Comparison of ENCODE assay signal across 8 cellular contexts in the genomic region with DNA sequence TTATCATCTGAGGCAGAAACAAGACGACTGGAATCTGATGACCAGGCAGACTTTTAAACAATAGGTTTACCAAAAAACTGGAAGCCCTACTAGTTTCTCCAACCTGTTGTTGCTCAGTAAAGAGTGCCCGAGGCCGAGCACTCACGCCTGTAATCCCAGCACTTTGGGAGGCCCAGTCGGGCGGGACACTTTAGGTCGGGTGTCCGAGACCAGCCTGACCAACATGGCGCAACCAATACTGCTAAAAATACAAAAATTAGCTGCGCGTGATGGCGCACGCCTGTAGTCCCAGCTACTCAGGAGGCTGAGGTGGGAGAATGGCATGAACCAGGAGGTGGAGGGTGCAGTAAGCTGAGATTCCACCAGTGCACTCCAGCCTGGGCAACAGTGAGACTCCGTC. TPM values are rescaled to one million over a fixed set of nuclear protein-coding genes. Genes with fewer than 3 reads are reported as not detected.
DNase-seq lines count a peak whose midpoint lies in the region; ATAC-seq and TF ChIP-seq lines count a peak whose summit lies in the region.

No MANE protein-coding gene starts in this region.

- no peak overlapping the region for H3K23ac ChIP-seq in mesendoderm (ENCODE audit: low read length)

- H3K27ac ChIP-seq in right atrium auricular region (peak overlapping the region; percentile 89 to 90), mesendoderm (ENCODE audit: low read depth, low read length) (no peak overlapping the region)

- peak overlapping the region; percentile 13 for H4K8ac ChIP-seq in mesendoderm (ENCODE audit: low read depth, low read length)

- H3K4ac ChIP-seq in mesendoderm (ENCODE audit: low read depth, low read length), result no peak overlapping the region

- no peak overlapping the region for H3K4me2 ChIP-seq in mesendoderm (ENCODE audit: low read length)

- peak overlapping the region; percentile 99 to 100 (median 100) for H3K27ac Mint-ChIP-seq in brain

- H3K4me3 ChIP-seq in right atrium auricular region (peak overlapping the region; percentile 68 to 77), mesendoderm (ENCODE audit: low read length) (no peak overlapping the region)

- H3K27me3 Mint-ChIP-seq in brain, result peaks cover 12% of the 10 kb centered on the region

- H4K5ac ChIP-seq in mesendoderm (ENCODE audit: low read length), result no peak overlapping the region

- H3K36me3 ChIP-seq in right atrium auricular region (peaks cover 5% of the 10 kb centered on the region), mesendoderm (ENCODE audit: control insufficient read depth, insufficient read depth, low read length) (no peaks in the 10 kb centered on the region)

- H3K4me1 Mint-ChIP-seq in brain, result peaks cover 58% of the 10 kb centered on the region

- no peak overlapping the region for H2AK5ac ChIP-seq in mesendoderm (ENCODE audit: low read length)

- H3K9me3 ChIP-seq in right atrium auricular region, result no peaks in the 10 kb centered on the region

- peak overlapping the region; percentile 91 for H3K9ac ChIP-seq in mesendoderm (ENCODE audit: low read length)

- peaks cover 13% of the 10 kb centered on the region for H3K36me3 Mint-ChIP-seq in brain

- peaks cover 0 to 4% (median 0%) of the 10 kb centered on the region in 5 experiments for H3K9me3 Mint-ChIP-seq in brain

- no peak overlapping the region for H2BK120ac ChIP-seq in mesendoderm (ENCODE audit: low read depth, low read length)

- H3K56ac ChIP-seq in mesendoderm (ENCODE audit: low read length), result no peak overlapping the region

- H3K18ac ChIP-seq in mesendoderm (ENCODE audit: low read length), result no peak overlapping the region

- intact Hi-C loops in left cardiac atrium (cut with DNase I), result no loop called here

- ATAC-seq in left cardiac atrium, result no peak
- no peak for ATAC-seq in GM18868 (IDR thresholded peaks at IDR 0.05; ENCODE audit: unreplicated experiment)

- TF ChIP-seq CTCF in right atrium auricular region (IDR thresholded peaks at IDR 0.05) (no peak), brain (conservative IDR thresholded peaks at IDR 0.05) (no peak)

- peaks cover 4% of the 10 kb centered on the region for H3K79me1 ChIP-seq in mesendoderm (ENCODE audit: low read length)

- peaks cover 0 to 21% of the 10 kb centered on the region in 2 donors for H3K4me1 ChIP-seq in right atrium auricular region
- no peaks in the 10 kb centered on the region for H3K4me1 ChIP-seq in mesendoderm (ENCODE audit: control insufficient read depth, low read depth, low read length)

- WGBS in mesendoderm (ENCODE audit: extremely low coverage, insufficient coverage, low lambda C conversion rate), result no CpG with 5 or more reads among the region's 14 CpGs

- no peak overlapping the region for H2BK15ac ChIP-seq in mesendoderm (replicated peaks; ENCODE audit: low read depth)

- peaks cover 5% of the 10 kb centered on the region for H3K79me2 ChIP-seq in mesendoderm (ENCODE audit: control insufficient read depth, insufficient read depth, low read length)

- H2BK5ac ChIP-seq in mesendoderm (ENCODE audit: low read length), result no peak overlapping the region

- H3K4me3 Mint-ChIP-seq in brain, result peak overlapping the region; percentile 97 to 100 (median 99)

- DNase-seq in right atrium auricular region (ENCODE audit: low spot score) (no peak), left cardiac atrium (no peak), mesendoderm (peak; percentile 29), NCI-H1436 (lab: John Stamatoyannopoulos, UW) (no peak), H4 (ENCODE audit: low spot score) (no peak), NCI-H2196 (lab: John Stamatoyannopoulos, UW; ENCODE audit: unreplicated experiment) (no peak)

- no peaks in the 10 kb centered on the region for H3K27me3 ChIP-seq in right atrium auricular region
- H3K27me3 ChIP-seq in mesendoderm (ENCODE audit: insufficient read depth, low read length, poor library complexity), result no peaks in the 10 kb centered on the region

RNA-seq across cellular contexts. Expression of gene WDR5B, which starts 1.1 kb away (rescaled TPM):
- total RNA-seq in right atrium auricular region (1 to 10 TPM; 1.6 to 2.7 TPM), left cardiac atrium (1 to 10 TPM; 3.2 to 3.5 TPM)
- 3.2 TPM for polyA plus RNA-seq in brain (ENCODE audit: insufficient read depth, low read depth, low replicate concordance)
- polyA plus RNA-seq in mesendoderm (2013, experiment 1 of 2), result 1.8 TPM
- 1.9 TPM for polyA plus RNA-seq in mesendoderm (2013, experiment 2 of 2)
- total RNA-seq in H4 (2014; rRNA removed; shearing (Covaris generic)), result 7.9 and 10.9 TPM in 2 replicates

RNA-seq across cellular contexts. Expression of gene FAM162A, which starts 33.0 kb away (rescaled TPM):
- 10 to 100 TPM; 55.3 to 88.4 TPM for total RNA-seq in right atrium auricular region
- total RNA-seq in left cardiac atrium, result 100 to 1,000 TPM; 118 to 144 TPM
- 45.6 TPM for polyA plus RNA-seq in brain (ENCODE audit: insufficient read depth, low read depth, low replicate concordance)
- 24.1 TPM for polyA plus RNA-seq in mesendoderm (2013, experiment 1 of 2)
- polyA plus RNA-seq in mesendoderm (2013, experiment 2 of 2), result 24.0 TPM
- 25.7 and 34.3 TPM in 2 replicates for total RNA-seq in H4 (2014; rRNA removed; shearing (Covaris generic))

RNA-seq across cellular contexts. Expression of gene MIX23, which starts 33.9 kb away (rescaled TPM):
- total RNA-seq in right atrium auricular region, result 10 to 100 TPM; 15.5 to 19.5 TPM
- total RNA-seq in left cardiac atrium, result 10 to 100 TPM; 23.5 to 28.7 TPM
- 15.0 TPM for polyA plus RNA-seq in brain (ENCODE audit: insufficient read depth, low read depth, low replicate concordance)
- 94.8 TPM for polyA plus RNA-seq in mesendoderm (2013, experiment 1 of 2)
- polyA plus RNA-seq in mesendoderm (2013, experiment 2 of 2), result 95.8 TPM
- 52.8 and 67.7 TPM in 2 replicates for total RNA-seq in H4 (2014; rRNA removed; shearing (Covaris generic))
